Comparison of ENCODE assay signal across 16 cellular contexts in the genomic region with DNA sequence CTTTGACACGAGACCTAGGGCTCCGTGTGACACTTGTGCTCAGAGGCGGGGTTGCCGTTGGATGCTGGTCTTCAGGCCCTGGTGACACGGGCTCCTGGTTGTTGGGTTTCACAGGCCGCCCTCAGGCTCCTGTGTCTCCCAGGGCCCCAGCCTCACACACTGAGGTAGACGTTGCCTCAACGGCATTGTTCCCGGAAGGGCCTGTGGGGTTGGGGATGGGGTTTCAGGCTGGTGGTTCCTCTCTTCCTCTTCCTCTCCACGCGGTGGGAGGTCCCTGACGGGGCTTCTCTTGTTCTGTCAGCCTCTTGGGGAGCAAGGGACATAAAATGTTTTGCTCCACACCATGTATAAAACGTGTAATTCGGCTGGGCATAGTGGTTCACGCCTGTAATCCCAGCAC.
A peak's percentile ranks its signal among the peaks of the same experiment; 100 is the strongest.
DNase-seq lines count a peak whose midpoint lies in the region; ATAC-seq and TF ChIP-seq lines count a peak whose summit lies in the region.
"Had no signal": no experiment of that assay in that cellular context is flagged by ENCODE, and none has a peak within 500 bp of the region (broad histone marks: within the 10 kb centered on the region; RNA-seq: fewer than 3 reads in every experiment).

No MANE protein-coding gene starts in this region.

- ATAC-seq in upper lobe of right lung (no peak), HG03175 (IDR thresholded peaks at IDR 0.05; ENCODE audit: unreplicated experiment) (no peak)

- peaks cover 68% of the 10 kb centered on the region for H3K36me3 Mint-ChIP-seq in nephron progenitor cell (ENCODE audit: low read depth)

- peaks cover 9% of the 10 kb centered on the region for H3K4me1 ChIP-seq in upper lobe of right lung

- H3K27ac ChIP-seq in upper lobe of right lung: peak overlapping the region; percentile 67
- H3K27ac ChIP-seq: C4-2B had no signal

- H3K27ac Mint-ChIP-seq in nephron progenitor cell: peak overlapping the region; percentile 45
- H3K27ac Mint-ChIP-seq: HFFc6 had no signal

- no peaks in the 10 kb centered on the region for H3K9me3 ChIP-seq in upper lobe of right lung

- H3K4me1 Mint-ChIP-seq in nephron progenitor cell: no peaks in the 10 kb centered on the region

- H3K36me3 ChIP-seq in upper lobe of right lung: peaks cover 73% of the 10 kb centered on the region

- peaks cover 2% of the 10 kb centered on the region for H3K27me3 Mint-ChIP-seq in nephron progenitor cell (ENCODE audit: low read depth, poor library complexity)

- no peaks in the 10 kb centered on the region for H3K9me3 Mint-ChIP-seq in nephron progenitor cell
- H3K9me3 Mint-ChIP-seq: HFFc6 had no signal

- H3K27me3 ChIP-seq in upper lobe of right lung: no peaks in the 10 kb centered on the region

- intact Hi-C loops in upper lobe of right lung (cut with DNase I): no loop called here

- TF ChIP-seq CTCF in nephron progenitor cell (IDR thresholded peaks at IDR 0.05): no peak
- TF ChIP-seq CTCF in upper lobe of right lung (IDR thresholded peaks at IDR 0.05): no peak

- H3K4me3 Mint-ChIP-seq in nephron progenitor cell: no peak overlapping the region
- H3K4me3 Mint-ChIP-seq: HFFc6 had no signal

- H3K4me3 ChIP-seq in upper lobe of right lung: no peak overlapping the region

- peak; percentile 44 for DNase-seq in activated CD8-positive, alpha-beta memory T cell treated with anti-CD3 and anti-CD28 coated beads for 24 hours
- DNase-seq in activated CD8-positive, alpha-beta memory T cell treated with anti-CD3 and anti-CD28 coated beads, Interleukin-2, amount 50 U/mL, for 4 hours: no peak
- peak; percentile 38 for DNase-seq in ecto neural progenitor cell (ENCODE audit: low spot score)
- DNase-seq in nephron progenitor cell: no peak
- DNase-seq in upper lobe of right lung: no peak
- DNase-seq in activated CD4-positive, CD25-positive, alpha-beta regulatory T cell treated with anti-CD3 and anti-CD28 coated beads, Interleukin-2, amount 50 U/mL, for 72 hours: no peak
- no peak for DNase-seq in NCI-H345 treated with DMSO at 0.1 percent for 48 hours (lab: John Stamatoyannopoulos, UW; ENCODE audit: unreplicated experiment)
- DNase-seq: 8988T, HFFc6, KBM-7, NCI-H1092, NCI-H1694, NCI-H510A, SIG-M5 had no signal

Comparison
In these comparisons a context has a peak if more than half of its experiments do, and no peak if none do; other contexts are left out.
1. DNase-seq: peak in activated CD8-positive, alpha-beta memory T cell treated with anti-CD3 and anti-CD28 coated beads for 24 hours (single experiment) and ecto neural progenitor cell (single experiment); none in activated CD8-positive, alpha-beta memory T cell treated with anti-CD3 and anti-CD28 coated beads, Interleukin-2, amount 50 U/mL, for 4 hours (single experiment), nephron progenitor cell (single experiment), upper lobe of right lung (single experiment), activated CD4-positive, CD25-positive, alpha-beta regulatory T cell treated with anti-CD3 and anti-CD28 coated beads, Interleukin-2, amount 50 U/mL, for 72 hours (single experiment) and NCI-H345 treated with DMSO at 0.1 percent for 48 hours (single experiment).